ENCODE assay signal across 16 cellular contexts in genomic region chr11:100769617-100770016, GRCh38.
A peak's percentile ranks its signal among the peaks of the same experiment; 100 is the strongest.
DNase-seq lines count a peak whose midpoint lies in the region; ATAC-seq, FAIRE-seq and TF ChIP-seq lines count a peak whose summit lies in the region.
"Had no signal": no experiment of that assay in that cellular context is flagged by ENCODE, and none has a peak within 500 bp of the region (broad histone marks: within the 10 kb centered on the region; RNA-seq: fewer than 3 reads in every experiment).

No MANE protein-coding gene starts in this region.

- H3K9me2 ChIP-seq in hepatocyte (replicated peaks; ENCODE audit: insufficient read depth) = no peaks in the 10 kb centered on the region

- no peak overlapping the region for H3K9ac ChIP-seq in smooth muscle cell (ENCODE audit: low read depth)

- H3K4me3 Mint-ChIP-seq in naive thymus-derived CD4-positive, alpha-beta T cell = no peak overlapping the region
- H3K4me3 Mint-ChIP-seq: B cell; CD4-positive, CD25-positive, alpha-beta regulatory T cell had no signal

- no peaks in the 10 kb centered on the region for H3K27me3 ChIP-seq in hepatocyte
- no peaks in the 10 kb centered on the region for H3K27me3 ChIP-seq in smooth muscle cell (ENCODE audit: low read depth)
- no peaks in the 10 kb centered on the region for H3K27me3 ChIP-seq in naive thymus-derived CD4-positive, alpha-beta T cell (ENCODE audit: control insufficient read depth in 2 of 2, insufficient read depth in 2 of 2, low read length in 2 of 2)
- H3K27me3 ChIP-seq: Peyer's patch, SJSA1 had no signal

- CTCF ChIA-PET in naive thymus-derived CD4-positive, alpha-beta T cell (lab: Charles Lee) = no interaction called here

- H3K27me3 Mint-ChIP-seq in naive thymus-derived CD4-positive, alpha-beta T cell = no peaks in the 10 kb centered on the region
- H3K27me3 Mint-ChIP-seq: B cell; CD4-positive, CD25-positive, alpha-beta regulatory T cell had no signal

- no peaks in the 10 kb centered on the region for H4K20me1 ChIP-seq in hepatocyte (ENCODE audit: insufficient read depth, poor library complexity, severe bottlenecking)
- H4K20me1 ChIP-seq in smooth muscle cell (ENCODE audit: low read depth) = no peaks in the 10 kb centered on the region

- no peak overlapping the region for H3K4me3 ChIP-seq in hepatocyte
- H3K4me3 ChIP-seq in smooth muscle cell = no peak overlapping the region
- no peak overlapping the region for H3K4me3 ChIP-seq in naive thymus-derived CD4-positive, alpha-beta T cell (ENCODE audit: low read length)
- H3K4me3 ChIP-seq: Peyer's patch, SJSA1 had no signal

- no peak overlapping the region for H3K27ac Mint-ChIP-seq in naive thymus-derived CD4-positive, alpha-beta T cell
- H3K27ac Mint-ChIP-seq: B cell; CD4-positive, CD25-positive, alpha-beta regulatory T cell had no signal

- H3K4me2 ChIP-seq in hepatocyte (no peak overlapping the region), smooth muscle cell (peak overlapping the region; percentile 27)

- H3F3A ChIP-seq in smooth muscle cell (ENCODE audit: low read depth) = no peaks in the 10 kb centered on the region

- H2AFZ ChIP-seq in hepatocyte (no peak overlapping the region), smooth muscle cell (ENCODE audit: low read depth) (no peak overlapping the region)

- H3K36me3 ChIP-seq in hepatocyte (replicated peaks; ENCODE audit: insufficient read depth, low read depth) = no peaks in the 10 kb centered on the region
- H3K36me3 ChIP-seq in smooth muscle cell (ENCODE audit: low read depth) = peaks cover 11% of the 10 kb centered on the region
- H3K36me3 ChIP-seq in naive thymus-derived CD4-positive, alpha-beta T cell (ENCODE audit: control insufficient read depth in 2 of 3, insufficient read depth in 3 of 3, low read length in 3 of 3) = no peaks in the 10 kb centered on the region
- H3K36me3 ChIP-seq: Peyer's patch, SJSA1 had no signal

- no peak for TF ChIP-seq CTCF in hepatocyte (IDR thresholded peaks at IDR 0.05; ENCODE audit: poor library complexity)
- TF ChIP-seq CTCF in smooth muscle cell (IDR thresholded peaks at IDR 0.05; ENCODE audit: borderline replicate concordance, insufficient read depth, poor library complexity, severe bottlenecking) = no peak
- no peak for TF ChIP-seq CTCF in D721Med (IDR thresholded peaks at IDR 0.05; ENCODE audit: insufficient read depth, missing control alignments)

- H3K4me1 Mint-ChIP-seq in naive thymus-derived CD4-positive, alpha-beta T cell = no peaks in the 10 kb centered on the region
- H3K4me1 Mint-ChIP-seq: CD4-positive, CD25-positive, alpha-beta regulatory T cell had no signal

- peaks cover 0 to 4% (median 2%) of the 10 kb centered on the region in 11 donors for H3K9me3 Mint-ChIP-seq in naive thymus-derived CD4-positive, alpha-beta T cell

- H3K9me3 ChIP-seq in hepatocyte (ENCODE audit: low read depth) (no peaks in the 10 kb centered on the region), smooth muscle cell (replicated peaks; ENCODE audit: low read depth) (no peaks in the 10 kb centered on the region)
- no peaks in the 10 kb centered on the region for H3K9me3 ChIP-seq in naive thymus-derived CD4-positive, alpha-beta T cell (ENCODE audit: control insufficient read depth in 2 of 3, low read length in 3 of 3)
- H3K9me3 ChIP-seq: Peyer's patch, SJSA1 had no signal

- H3K27ac ChIP-seq in hepatocyte = peak overlapping the region; percentile 34
- peak overlapping the region; percentile 49 for H3K27ac ChIP-seq in smooth muscle cell (ENCODE audit: low read depth)
- H3K27ac ChIP-seq in naive thymus-derived CD4-positive, alpha-beta T cell (ENCODE audit: low read depth, low read length) = no peak overlapping the region
- H3K27ac ChIP-seq: Peyer's patch, SJSA1 had no signal

- DNase-seq in NCI-H1694 (lab: John Stamatoyannopoulos, UW) (peak; percentile 8), NCI-H69 (lab: John Stamatoyannopoulos, UW) (peak; percentile 70), hepatocyte (ENCODE audit: low spot score) (no peak), smooth muscle cell (lab: John Stamatoyannopoulos, UW; ENCODE audit: unreplicated experiment) (no peak), GF-D8 (lab: John Stamatoyannopoulos, UW) (no peak), D721Med (ENCODE audit: insufficient read length, low spot score) (no peak)
- no peak for DNase-seq in naive thymus-derived CD4-positive, alpha-beta T cell
- DNase-seq: CD4-positive, CD25-positive, alpha-beta regulatory T cell; COR-L47; GOT3; NCI-H1092 treated with DMSO at 0.1 percent for 48 hours; NCI-H2227 treated with DMSO at 0.1 percent for 48 hours; Peyer's patch had no signal

- peaks cover 4% of the 10 kb centered on the region for H3K4me1 ChIP-seq in hepatocyte (ENCODE audit: insufficient read depth)
- peaks cover 7% of the 10 kb centered on the region for H3K4me1 ChIP-seq in smooth muscle cell (ENCODE audit: low read depth)
- H3K4me1 ChIP-seq in naive thymus-derived CD4-positive, alpha-beta T cell (ENCODE audit: control insufficient read depth in 2 of 2, insufficient read depth in 2 of 2, low read length in 2 of 2) = no peaks in the 10 kb centered on the region
- H3K4me1 ChIP-seq: SJSA1 had no signal

- H3K79me2 ChIP-seq in hepatocyte (peaks cover 31% of the 10 kb centered on the region), smooth muscle cell (ENCODE audit: low read depth) (peaks cover 51% of the 10 kb centered on the region)

- intact Hi-C loops in naive thymus-derived CD4-positive, alpha-beta T cell (cut with micrococcal nuclease) = no loop called here

- no peak for FAIRE-seq in D721Med (lab: Jason Lieb, UNC)
- FAIRE-seq: GM12891 had no signal

- ATAC-seq in naive thymus-derived CD4-positive, alpha-beta T cell = no peak

- WGBS in hepatocyte (ENCODE audit: low lambda C conversion rate, missing lambda C conversion rate) = 49% methylated on average over 3 of the region's 3 CpGs
- WGBS in smooth muscle cell (ENCODE audit: low lambda C conversion rate) = 51% methylated on average over 3 of the region's 3 CpGs

- POLR2A ChIA-PET in naive thymus-derived CD4-positive, alpha-beta T cell (lab: Charles Lee) = no interaction called here

- H3K36me3 Mint-ChIP-seq in naive thymus-derived CD4-positive, alpha-beta T cell = peaks cover 0 to 3% (median 0%) of the 10 kb centered on the region in 5 donors
- H3K36me3 Mint-ChIP-seq: CD4-positive, CD25-positive, alpha-beta regulatory T cell had no signal

Comparison
In these comparisons a context has a peak if more than half of its experiments do, and no peak if none do; other contexts are left out.
1. DNase-seq: peak in NCI-H1694 (single experiment) and NCI-H69 (single experiment); none in hepatocyte (single experiment), smooth muscle cell (single experiment), naive thymus-derived CD4-positive, alpha-beta T cell (0 of 9), GF-D8 (single experiment) and D721Med (single experiment).